21 cellular contexts compared by ENCODE assay signal in genomic region chr12:85639834-85640233, GRCh38.
"Had no signal": no experiment of that assay in that cellular context is flagged by ENCODE, and none has a peak within 500 bp of the region (broad histone marks: within the 10 kb centered on the region; RNA-seq: fewer than 3 reads in every experiment).

No MANE protein-coding gene starts in this region.

- H3K27me3 ChIP-seq: esophagus squamous epithelium, right atrium auricular region, testis, tibial artery, upper lobe of left lung had no signal

- ATAC-seq: effector memory CD8-positive, alpha-beta T cell; natural killer cell; sciatic nerve; stimulated activated memory B cell treated with anti-CD40 and anti-IgM and Interleukin-4, amounts not matched to agents 10 μg/mL and 1 μg/mL and 100 μg/mL, for 72 hours; stimulated activated naive CD8-positive, alpha-beta T cell treated with anti-CD3 and anti-CD28 coated beads, Interleukin-15, Interleukin-2, amounts not matched to agents 100 U/mL and 50 U/mL, for 24 hours had no signal

- H3K4me1 ChIP-seq: right atrium auricular region, testis, tibial artery, upper lobe of left lung had no signal

- H3K27ac ChIP-seq: esophagus squamous epithelium, parathyroid adenoma, right atrium auricular region, testis, tibial artery, upper lobe of left lung had no signal

- H3K9me3 ChIP-seq: esophagus squamous epithelium, right atrium auricular region, testis, tibial artery, upper lobe of left lung had no signal

- H3K36me3 ChIP-seq: esophagus squamous epithelium, right atrium auricular region, tibial artery, upper lobe of left lung had no signal

- H3K79me2 ChIP-seq: parathyroid adenoma had no signal

- DNase-seq: cortex of kidney; effector memory CD8-positive, alpha-beta T cell; erythroblast; esophagus squamous epithelium; hypothalamus; immature natural killer cell; islet precursor cell; natural killer cell; occipital lobe; stimulated activated CD4-positive, alpha-beta T cell treated with anti-CD3 and anti-CD28 coated beads, Interleukin-2, amount 100 ng/mL, for 24 hours; stimulated activated CD4-positive, alpha-beta T cell treated with anti-CD3 and anti-CD28 coated beads, Interleukin-4, amount 100 ng/mL, for 24 hours; stimulated activated naive CD8-positive, alpha-beta T cell treated with anti-CD3 and anti-CD28 coated beads, Interleukin-15, Interleukin-2, amounts not matched to agents 100 U/mL and 50 U/mL, for 24 hours; substantia nigra; testis; tibial artery; upper lobe of left lung had no signal

- H2AFZ ChIP-seq: parathyroid adenoma had no signal

- H3K4me3 ChIP-seq: esophagus squamous epithelium, lung, right atrium auricular region, testis, tibial artery, upper lobe of left lung had no signal

- H3K9ac ChIP-seq: parathyroid adenoma had no signal
